ENCODE assay signal across 8 cellular contexts in genomic region chr9:70257991-70258691, GRCh38. TPM values are rescaled to one million over a fixed set of nuclear protein-coding genes. Genes with fewer than 3 reads are reported as not detected.
DNase-seq lines count a peak whose midpoint lies in the region; ATAC-seq and TF ChIP-seq lines count a peak whose summit lies in the region.

No MANE protein-coding gene starts in this region.

- no peak for TF ChIP-seq CTCF in liver (IDR thresholded peaks at IDR 0.05; ENCODE audit: low read depth, low read length, missing input control)

- POLR2A ChIA-PET in T-cell (lab: Charles Lee): interaction anchor here (0.7 to 1.0 kb wide), 2 partner anchors 156 to 833 kb away, joined by 3 to 4 read pairs; partner anchors contain the start of gene KLF9 (in 1 of the 2)

- H3K27me3 Mint-ChIP-seq in T-cell: no peaks in the 10 kb centered on the region

- H3K9ac ChIP-seq in liver (ENCODE audit: low read depth in 1 of 2, low read length in 2 of 2): peak overlapping the region; percentile 85

- peak overlapping the region; percentile 29 to 74 (median 74) for H3K4me3 ChIP-seq in liver (ENCODE audit: low read depth in 1 of 3, low read length in 3 of 3)

- CTCF ChIA-PET in T-cell (lab: Charles Lee): interaction anchor here in 1 of 2 donors (1.2 kb wide), 1 partner anchor 157 kb away, joined by 3 read pairs; the partner anchor contains the start of gene KLF9

- peak overlapping the region; percentile 88 for H3K27ac ChIP-seq in KOPT-K1 (ENCODE audit: low read depth, low read length, poor library complexity, severe bottlenecking)
- peak overlapping the region; percentile 88 to 97 for H3K27ac ChIP-seq in liver (ENCODE audit: low read depth in 1 of 2, low read length in 2 of 2)

- DNase-seq in activated T-cell treated with anti-CD3 and anti-CD28 coated beads for 24 hours (ENCODE audit: low read depth): peak; percentile 25
- no peak for DNase-seq in activated T-cell treated with anti-CD3 and anti-CD28 coated beads, Interleukin-2, amount 50 U/mL, for 1 hour
- DNase-seq in H4 (ENCODE audit: low spot score): peak; percentile 20
- peak in 19 of 34 experiments; percentile 1 to 34 (median 13) for DNase-seq in T-cell
- DNase-seq in ecto neural progenitor cell (ENCODE audit: low spot score): peak; percentile 54
- peak; percentile 61 to 82 (median 66) for DNase-seq in stimulated activated naive CD4-positive, alpha-beta T cell (lab: John Stamatoyannopoulos, UW)

- peak overlapping the region; percentile 95 to 98 for H3K27ac Mint-ChIP-seq in T-cell

- H3K9me3 ChIP-seq in KOPT-K1 (ENCODE audit: insufficient read depth, low read length, poor library complexity, severe bottlenecking) (no peaks in the 10 kb centered on the region), liver (ENCODE audit: control insufficient read depth in 4 of 4, low read length in 3 of 4) (no peaks in the 10 kb centered on the region)

- peak; percentile 66 to 71 (median 68) for ATAC-seq in T-cell (replicated peaks in 1 of 4)

- no peaks in the 10 kb centered on the region for H3K27me3 ChIP-seq in liver (ENCODE audit: control insufficient read depth in 4 of 4, insufficient read depth in 4 of 4, low read length in 3 of 4)

- H3K4me1 ChIP-seq in liver (ENCODE audit: control insufficient read depth in 4 of 4, insufficient read depth in 4 of 4, low read length in 3 of 4): peaks cover 8 to 45% (median 30%) of the 10 kb centered on the region in 4 donors

- 4% methylated on average over 27 of the region's 27 CpGs for WGBS in liver

- no peak for TF ChIP-seq RAD21 in liver (IDR thresholded peaks at IDR 0.05)

- H3K4me1 Mint-ChIP-seq in T-cell: peaks cover 52 to 62% (median 57%) of the 10 kb centered on the region in 3 donors

- peak overlapping the region; percentile 95 to 99 (median 96) for H3K4me3 Mint-ChIP-seq in T-cell

- peaks cover 18% of the 10 kb centered on the region for H3K36me3 Mint-ChIP-seq in T-cell

- H3K9me3 Mint-ChIP-seq in T-cell: no peaks in the 10 kb centered on the region

- peaks cover 29% of the 10 kb centered on the region for H3K36me3 ChIP-seq in KOPT-K1 (ENCODE audit: insufficient read depth, low read length)
- no peaks in the 10 kb centered on the region for H3K36me3 ChIP-seq in liver (ENCODE audit: control insufficient read depth in 4 of 4, insufficient read depth in 3 of 4, low read depth in 1 of 4, low read length in 3 of 4)

TF ChIP-seq in liver, 16 proteins besides CTCF, POLR2A, EP300 and RAD21:
- TF ChIP-seq HNF4A (conservative IDR thresholded peaks at IDR 0.05): no peak
- TF ChIP-seq MAX (IDR thresholded peaks at IDR 0.05): peak; percentile 33
- TF ChIP-seq TAF1 (conservative IDR thresholded peaks at IDR 0.05): peak; percentile 17
- peak in 1 of 2 donors; percentile 12 for TF ChIP-seq RXRA (IDR thresholded peaks at IDR 0.05)

RNA-seq across cellular contexts. Expression of gene SMC5, which starts 0.6 kb away (rescaled TPM):
- total RNA-seq in H4 (2014; rRNA removed; shearing (Covaris generic)): 10.8 and 15.3 TPM in 2 replicates
- total RNA-seq in T-cell (10 to 100 TPM; 31.6 to 35.5 (median 34.5) TPM), liver (10 to 100 TPM; 13.5 to 70.8 TPM)
- polyA plus RNA-seq in liver: 1 to 10 TPM; 5.6 to 7.0 TPM
